In the genomic region with DNA sequence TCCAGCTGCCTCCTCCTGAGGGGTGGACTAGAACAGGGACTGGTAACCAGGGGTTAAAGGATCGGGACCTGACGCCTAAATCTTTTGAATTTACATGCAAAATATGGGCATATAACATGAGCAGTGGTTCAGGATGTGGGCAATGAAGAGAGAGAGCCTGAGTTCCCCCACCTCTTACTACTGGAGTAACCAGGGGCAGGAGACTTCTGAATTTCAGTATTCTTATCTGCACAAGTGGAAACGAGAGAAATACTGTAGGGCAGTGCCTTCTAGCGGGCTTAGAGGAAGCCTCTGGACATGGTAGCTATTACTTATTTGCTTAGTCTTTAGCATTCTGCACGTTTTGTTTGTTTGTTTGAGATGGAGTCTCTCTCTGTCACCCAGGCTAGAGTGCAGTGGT, we compare ENCODE assay signal across 14 cellular contexts. TPM values are rescaled to one million over a fixed set of nuclear protein-coding genes. Genes with fewer than 3 reads are reported as not detected.
DNase-seq lines count a peak whose midpoint lies in the region; ATAC-seq and TF ChIP-seq lines count a peak whose summit lies in the region.
"Had no signal": no experiment of that assay in that cellular context is flagged by ENCODE, and none has a peak within 500 bp of the region (broad histone marks: within the 10 kb centered on the region; RNA-seq: fewer than 3 reads in every experiment).

No MANE protein-coding gene starts in this region.

- no peak overlapping the region for H3K9ac ChIP-seq in liver (ENCODE audit: low read depth in 1 of 2, low read length in 2 of 2)

- H3K4me1 ChIP-seq in adrenal gland (replicated peaks in 1 of 2), result peaks cover 14 to 17% of the 10 kb centered on the region in 2 donors
- H3K4me1 ChIP-seq in liver (ENCODE audit: control insufficient read depth in 4 of 4, insufficient read depth in 4 of 4, low read length in 3 of 4), result peaks cover 0 to 14% (median 4%) of the 10 kb centered on the region in 4 donors

- H3K4me3 ChIP-seq in adrenal gland, result no peak overlapping the region
- no peak overlapping the region for H3K4me3 ChIP-seq in liver (ENCODE audit: low read depth in 1 of 3, low read length in 3 of 3)

- H3K36me3 ChIP-seq in adrenal gland (replicated peaks in 1 of 2) (no peaks in the 10 kb centered on the region), liver (ENCODE audit: control insufficient read depth in 4 of 4, insufficient read depth in 3 of 4, low read depth in 1 of 4, low read length in 3 of 4) (no peaks in the 10 kb centered on the region)

- 63 to 67% (median 65%) methylated on average over 5 of the region's 5 CpGs for WGBS in adrenal gland, 4 donors
- 46% methylated on average over 5 of the region's 5 CpGs for WGBS in liver

- intact Hi-C loops in adrenal gland (cut with DNase I), result loop anchor here in 1 of 2 donors (10.0 kb wide), 1 partner anchor 110 kb away; the partner anchor contains the start of gene NTN5

- TF ChIP-seq POLR2A in adrenal gland (IDR thresholded peaks at IDR 0.05), result no peak

- TF ChIP-seq CTCF in adrenal gland (IDR thresholded peaks at IDR 0.05), result peak in 5 of 6 experiments; percentile 7 to 41 (median 39)
- TF ChIP-seq CTCF in liver (IDR thresholded peaks at IDR 0.05; ENCODE audit: low read depth, low read length, missing input control), result peak; percentile 47

- DNase-seq in DMS53 treated with DMSO at 0.1 percent for 48 hours (lab: John Stamatoyannopoulos, UW; ENCODE audit: unreplicated experiment) (peak; percentile 24), NCI-H146 (lab: John Stamatoyannopoulos, UW) (peak; percentile 14), adrenal gland (peak in 1 of 7 donors; percentile 35), NCI-H1930 (lab: John Stamatoyannopoulos, UW) (no peak), AG08395 (ENCODE audit: low spot score) (no peak)
- DNase-seq: CD4-positive, CD25-positive, alpha-beta regulatory T cell; glutamatergic neuron; naive B cell; substantia nigra had no signal

- ATAC-seq in HG02678 (IDR thresholded peaks at IDR 0.05; ENCODE audit: unreplicated experiment), result no peak
- no peak for ATAC-seq in HG02798 (IDR thresholded peaks at IDR 0.05; ENCODE audit: poor library complexity, unreplicated experiment)
- ATAC-seq: sciatic nerve had no signal

- no peaks in the 10 kb centered on the region for H3K27me3 ChIP-seq in adrenal gland
- no peaks in the 10 kb centered on the region for H3K27me3 ChIP-seq in liver (ENCODE audit: control insufficient read depth in 4 of 4, insufficient read depth in 4 of 4, low read length in 3 of 4)

- H3K9me3 ChIP-seq in adrenal gland (replicated peaks in 1 of 3) (no peaks in the 10 kb centered on the region), liver (ENCODE audit: control insufficient read depth in 4 of 4, low read length in 3 of 4) (no peaks in the 10 kb centered on the region)

- H3K27ac ChIP-seq in adrenal gland, result no peak overlapping the region
- no peak overlapping the region for H3K27ac ChIP-seq in liver (ENCODE audit: low read depth in 1 of 2, low read length in 2 of 2)

- TF ChIP-seq RAD21 in liver (IDR thresholded peaks at IDR 0.05), result peak; percentile 84 to 85

TF ChIP-seq in liver, 16 proteins besides CTCF, POLR2A, EP300 and RAD21:
- TF ChIP-seq, protein P1, sequence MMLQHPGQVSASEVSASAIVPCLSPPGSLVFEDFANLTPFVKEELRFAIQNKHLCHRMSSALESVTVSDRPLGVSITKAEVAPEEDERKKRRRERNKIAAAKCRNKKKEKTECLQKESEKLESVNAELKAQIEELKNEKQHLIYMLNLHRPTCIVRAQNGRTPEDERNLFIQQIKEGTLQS (IDR thresholded peaks at IDR 0.05), result no peak
- TF ChIP-seq RXRA (IDR thresholded peaks at IDR 0.05) (no peak), HNF4A (conservative IDR thresholded peaks at IDR 0.05) (peak in 1 of 2 donors; percentile 13), NR2F2 (IDR thresholded peaks at IDR 0.05) (no peak)

RNA-seq across cellular contexts. Expression of gene BCAT2, which starts 26.3 kb away (rescaled TPM):
- total RNA-seq in adrenal gland (100 to 1,000 TPM in 7 of 8 donors, 10 to 100 TPM in 1; 81.9 to 163 (median 117) TPM), liver (1 to 10 TPM; 8.9 to 9.2 TPM)
- polyA plus RNA-seq in adrenal gland (100 to 1,000 TPM in 1 of 3 donors, 10 to 100 TPM in 2; 82.9 to 114 (median 87.6) TPM), liver (10 to 100 TPM in 1 of 2 donors, 1 to 10 TPM in 1; 7.8 to 35.8 TPM)

RNA-seq across cellular contexts. Expression of gene FGF21, which starts 29.2 kb away (rescaled TPM):
- total RNA-seq in adrenal gland (not detected), liver (1 to 10 TPM in 1 of 2 donors, not detected in 1; 5.5 TPM)
- polyA plus RNA-seq in adrenal gland (not detected), liver (10 to 100 TPM in 1 of 2 donors, 1 to 10 TPM in 1; 6.5 to 18.5 TPM)
- total RNA-seq: CD4-positive, CD25-positive, alpha-beta regulatory T cell; NCI-H460; sciatic nerve had no signal
- polyA plus RNA-seq: CD4-positive, CD25-positive, alpha-beta regulatory T cell had no signal

RNA-seq across cellular contexts. Expression of gene FUT1, which starts 32.1 kb away (rescaled TPM):
- total RNA-seq in adrenal gland (1 to 10 TPM; 1.4 to 4.5 (median 2.4) TPM), liver (1 to 10 TPM; 1.3 to 6.8 TPM)
- polyA plus RNA-seq in adrenal gland (1 to 10 TPM; 1.2 to 1.9 (median 1.7) TPM), liver (under 1 TPM; 0.48 to 0.72 TPM)
- total RNA-seq: CD4-positive, CD25-positive, alpha-beta regulatory T cell had no signal

RNA-seq across cellular contexts. Expression of gene IZUMO1, which starts 37.8 kb away (rescaled TPM):
- total RNA-seq in adrenal gland (1 to 10 TPM in 3 of 8 donors, under 1 TPM in 2, not detected in 3; 0.70 to 2.9 (median 1.8) TPM), liver (under 1 TPM; 0.33 to 0.47 TPM)
- polyA plus RNA-seq in adrenal gland (1 to 10 TPM in 2 of 3 donors, under 1 TPM in 1; 0.59 to 1.2 (median 1.2) TPM), liver (not detected)
- total RNA-seq: CD4-positive, CD25-positive, alpha-beta regulatory T cell had no signal
- polyA plus RNA-seq: CD4-positive, CD25-positive, alpha-beta regulatory T cell had no signal

RNA-seq across cellular contexts. Expression of gene RASIP1, which starts 44.1 kb away (rescaled TPM):
- total RNA-seq in adrenal gland (10 to 100 TPM; 13.3 to 23.1 (median 16.7) TPM), liver (1 to 10 TPM; 4.8 to 5.4 TPM)
- polyA plus RNA-seq in adrenal gland (10 to 100 TPM in 2 of 3 donors, 1 to 10 TPM in 1; 5.1 to 38.9 (median 34.6) TPM), liver (1 to 10 TPM; 1.8 to 4.3 TPM)

Comparison
In these comparisons a context has a peak if more than half of its experiments do, and no peak if none do; other contexts are left out.
1. DNase-seq: peak in DMS53 treated with DMSO at 0.1 percent for 48 hours (single experiment) and NCI-H146 (single experiment); none in NCI-H1930 (0 of 2) and AG08395 (single experiment).
2. RNA of gene BCAT2, which starts 26.3 kb away (total RNA-seq): 81.9 to 163 TPM in adrenal gland; 8.9 to 9.2 TPM in liver; every median in the first group is over 4 times any median in the second.